In the genomic region with DNA sequence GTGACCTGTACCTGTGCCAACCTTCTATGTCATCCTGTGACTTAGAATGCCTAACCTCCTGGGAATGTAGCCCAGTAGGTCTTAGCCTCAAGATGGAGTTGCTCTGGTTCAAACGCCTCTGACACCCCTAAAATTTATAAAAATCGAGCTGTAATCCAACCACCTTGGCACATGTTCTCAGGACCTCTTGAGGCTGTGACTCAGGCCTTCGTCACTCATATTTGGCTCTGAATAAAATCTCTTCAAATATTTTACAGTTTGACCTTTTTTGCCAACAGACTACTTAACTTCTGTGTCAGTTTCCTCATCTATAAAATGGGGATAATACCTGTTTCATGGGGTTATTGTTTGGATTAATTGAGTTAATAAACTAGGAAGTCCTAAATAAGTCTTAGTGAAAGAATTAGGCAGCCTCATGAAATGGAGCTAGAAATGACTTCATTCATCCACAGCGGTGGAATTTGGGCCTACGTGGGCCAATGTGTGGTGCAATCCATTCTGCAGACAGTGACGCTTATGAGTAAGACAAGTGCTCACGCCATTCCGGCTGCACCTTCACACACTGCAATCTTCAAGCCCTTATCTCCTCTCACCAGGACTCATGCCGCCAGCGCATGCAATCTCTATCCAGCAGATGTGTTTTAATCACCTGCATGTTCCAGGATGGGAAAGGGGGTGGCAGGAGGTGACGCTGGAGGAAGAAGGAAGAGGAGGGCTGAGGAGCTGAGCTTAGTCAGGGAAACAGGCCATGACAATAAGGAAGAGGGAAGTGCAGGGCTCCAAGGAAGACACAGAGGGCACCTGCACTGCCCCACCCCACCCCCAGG, we compare ENCODE assay signal across 1 cellular context.
TF ChIP-seq lines count a peak whose summit lies in the region.

No MANE protein-coding gene starts in this region.

TF ChIP-seq in K562, 482 proteins besides CTCF, POLR2A, EP300 and RAD21 (continued from another document and continues in another):
- TF ChIP-seq WHSC1 (IDR thresholded peaks at IDR 0.05; ENCODE audit: low read length), result no peak
- peak; percentile 81 for TF ChIP-seq NFRKB (IDR thresholded peaks at IDR 0.05; ENCODE audit: low read depth)
- no peak for TF ChIP-seq SMC3 (conservative IDR thresholded peaks at IDR 0.05; ENCODE audit: insufficient read depth, low read depth, low read length)
- peak; percentile 98 for TF ChIP-seq HDAC8 (tag; IDR thresholded peaks at IDR 0.05)
- TF ChIP-seq, protein P1, sequence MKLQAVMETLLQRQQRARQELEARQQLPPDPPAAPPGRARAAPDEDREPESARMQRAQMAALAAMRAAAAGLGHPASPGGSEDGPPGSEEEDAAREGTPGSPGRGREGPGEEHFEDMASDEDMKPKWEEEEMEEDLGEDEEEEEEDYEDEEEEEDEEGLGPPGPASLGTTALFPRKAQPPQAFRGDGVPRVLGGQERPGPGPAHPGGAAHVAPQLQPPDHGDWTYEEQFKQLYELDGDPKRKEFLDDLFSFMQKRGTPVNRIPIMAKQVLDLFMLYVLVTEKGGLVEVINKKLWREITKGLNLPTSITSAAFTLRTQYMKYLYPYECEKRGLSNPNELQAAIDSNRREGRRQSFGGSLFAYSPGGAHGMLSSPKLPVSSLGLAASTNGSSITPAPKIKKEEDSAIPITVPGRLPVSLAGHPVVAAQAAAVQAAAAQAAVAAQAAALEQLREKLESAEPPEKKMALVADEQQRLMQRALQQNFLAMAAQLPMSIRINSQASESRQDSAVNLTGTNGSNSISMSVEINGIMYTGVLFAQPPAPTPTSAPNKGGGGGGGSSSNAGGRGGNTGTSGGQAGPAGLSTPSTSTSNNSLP (IDR thresholded peaks at IDR 0.05; ENCODE audit: borderline replicate concordance, low read depth, low read length), result peak; percentile 64; the same call in 1 of the 2 replicates
- TF ChIP-seq, protein P2, sequence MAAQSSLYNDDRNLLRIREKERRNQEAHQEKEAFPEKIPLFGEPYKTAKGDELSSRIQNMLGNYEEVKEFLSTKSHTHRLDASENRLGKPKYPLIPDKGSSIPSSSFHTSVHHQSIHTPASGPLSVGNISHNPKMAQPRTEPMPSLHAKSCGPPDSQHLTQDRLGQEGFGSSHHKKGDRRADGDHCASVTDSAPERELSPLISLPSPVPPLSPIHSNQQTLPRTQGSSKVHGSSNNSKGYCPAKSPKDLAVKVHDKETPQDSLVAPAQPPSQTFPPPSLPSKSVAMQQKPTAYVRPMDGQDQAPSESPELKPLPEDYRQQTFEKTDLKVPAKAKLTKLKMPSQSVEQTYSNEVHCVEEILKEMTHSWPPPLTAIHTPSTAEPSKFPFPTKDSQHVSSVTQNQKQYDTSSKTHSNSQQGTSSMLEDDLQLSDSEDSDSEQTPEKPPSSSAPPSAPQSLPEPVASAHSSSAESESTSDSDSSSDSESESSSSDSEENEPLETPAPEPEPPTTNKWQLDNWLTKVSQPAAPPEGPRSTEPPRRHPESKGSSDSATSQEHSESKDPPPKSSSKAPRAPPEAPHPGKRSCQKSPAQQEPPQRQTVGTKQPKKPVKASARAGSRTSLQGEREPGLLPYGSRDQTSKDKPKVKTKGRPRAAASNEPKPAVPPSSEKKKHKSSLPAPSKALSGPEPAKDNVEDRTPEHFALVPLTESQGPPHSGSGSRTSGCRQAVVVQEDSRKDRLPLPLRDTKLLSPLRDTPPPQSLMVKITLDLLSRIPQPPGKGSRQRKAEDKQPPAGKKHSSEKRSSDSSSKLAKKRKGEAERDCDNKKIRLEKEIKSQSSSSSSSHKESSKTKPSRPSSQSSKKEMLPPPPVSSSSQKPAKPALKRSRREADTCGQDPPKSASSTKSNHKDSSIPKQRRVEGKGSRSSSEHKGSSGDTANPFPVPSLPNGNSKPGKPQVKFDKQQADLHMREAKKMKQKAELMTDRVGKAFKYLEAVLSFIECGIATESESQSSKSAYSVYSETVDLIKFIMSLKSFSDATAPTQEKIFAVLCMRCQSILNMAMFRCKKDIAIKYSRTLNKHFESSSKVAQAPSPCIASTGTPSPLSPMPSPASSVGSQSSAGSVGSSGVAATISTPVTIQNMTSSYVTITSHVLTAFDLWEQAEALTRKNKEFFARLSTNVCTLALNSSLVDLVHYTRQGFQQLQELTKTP (IDR thresholded peaks at IDR 0.05; ENCODE audit: low read depth in 1 of 2, partially characterized antibody in 2 of 2), result peak in 1 of 2 experiments; percentile 96
- peak; percentile 98 for TF ChIP-seq CTBP1 (IDR thresholded peaks at IDR 0.05; ENCODE audit: borderline replicate concordance)
- peak; percentile 69; the same call in 1 of the 2 replicates for TF ChIP-seq EHMT2 (IDR thresholded peaks at IDR 0.05)
- TF ChIP-seq, protein P3, sequence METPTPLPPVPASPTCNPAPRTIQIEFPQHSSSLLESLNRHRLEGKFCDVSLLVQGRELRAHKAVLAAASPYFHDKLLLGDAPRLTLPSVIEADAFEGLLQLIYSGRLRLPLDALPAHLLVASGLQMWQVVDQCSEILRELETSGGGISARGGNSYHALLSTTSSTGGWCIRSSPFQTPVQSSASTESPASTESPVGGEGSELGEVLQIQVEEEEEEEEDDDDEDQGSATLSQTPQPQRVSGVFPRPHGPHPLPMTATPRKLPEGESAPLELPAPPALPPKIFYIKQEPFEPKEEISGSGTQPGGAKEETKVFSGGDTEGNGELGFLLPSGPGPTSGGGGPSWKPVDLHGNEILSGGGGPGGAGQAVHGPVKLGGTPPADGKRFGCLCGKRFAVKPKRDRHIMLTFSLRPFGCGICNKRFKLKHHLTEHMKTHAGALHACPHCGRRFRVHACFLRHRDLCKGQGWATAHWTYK (CRISPR knock-in tag; IDR thresholded peaks at IDR 0.05), result peak; percentile 92
- TF ChIP-seq ZNF239 (CRISPR knock-in tag; IDR thresholded peaks at IDR 0.05), result peak; percentile 80
- TF ChIP-seq NR2C2 (CRISPR knock-in tag; IDR thresholded peaks at IDR 0.05), result no peak
- TF ChIP-seq NR2C2 (tag; IDR thresholded peaks at IDR 0.05), result peak; percentile 82
- TF ChIP-seq NFIX (CRISPR knock-in tag; IDR thresholded peaks at IDR 0.05; ENCODE audit: low read depth), result peak; percentile 55
- peak; percentile 21 for TF ChIP-seq NCOA4 (IDR thresholded peaks at IDR 0.05; ENCODE audit: partially characterized antibody)
- no peak for TF ChIP-seq HNRNPLL (IDR thresholded peaks at IDR 0.05; ENCODE audit: low read depth, low read length, poor library complexity, severe bottlenecking)
- peak; percentile 99 for TF ChIP-seq ZEB2 (IDR thresholded peaks at IDR 0.05)
- peak; percentile 70; the same call in 1 of the 2 replicates for TF ChIP-seq ZNF134 (CRISPR knock-in tag; conservative IDR thresholded peaks at IDR 0.05)
- peak; percentile 85 to 97 for TF ChIP-seq RCOR1 (IDR thresholded peaks at IDR 0.05; ENCODE audit: borderline replicate concordance in 1 of 2, low read depth in 2 of 2, low read length in 2 of 2)
- peak; percentile 98 for TF ChIP-seq SMAD4 (CRISPR knock-in tag; conservative IDR thresholded peaks at IDR 0.05)
- no peak for TF ChIP-seq SNIP1 (IDR thresholded peaks at IDR 0.05; ENCODE audit: low read depth)
- TF ChIP-seq ZNF778 (CRISPR knock-in tag; IDR thresholded peaks at IDR 0.05), result no peak
- TF ChIP-seq FOXK2 (conservative IDR thresholded peaks at IDR 0.05 in 1 of 2, IDR thresholded peaks at IDR 0.05 in 1 of 2; ENCODE audit: low read depth in 2 of 2), result peak; percentile 92
- TF ChIP-seq RUNX1 (IDR thresholded peaks at IDR 0.05; ENCODE audit: low read depth), result peak; percentile 85; the same call in 1 of the 2 replicates
- TF ChIP-seq ZNF133 (CRISPR knock-in tag; IDR thresholded peaks at IDR 0.05), result peak; percentile 87; the same call in 1 of the 2 replicates
- peak; percentile 86 for TF ChIP-seq BCL6 (CRISPR knock-in tag; IDR thresholded peaks at IDR 0.05)
- peak; percentile 52 to 59; a peak in 3 of 4 replicates for TF ChIP-seq MAZ (CRISPR knock-in tag; conservative IDR thresholded peaks at IDR 0.05 in 1 of 2, IDR thresholded peaks at IDR 0.05 in 1 of 2)
- peak; percentile 31; the same call in 1 of the 2 replicates for TF ChIP-seq ZNF785 (CRISPR knock-in tag; IDR thresholded peaks at IDR 0.05)
- TF ChIP-seq RBM15 (IDR thresholded peaks at IDR 0.05; ENCODE audit: insufficient read depth, low read length), result no peak
- peak; percentile 76 for TF ChIP-seq ZNF707 (CRISPR knock-in tag; conservative IDR thresholded peaks at IDR 0.05)
- peak; percentile 71; the same call in 1 of the 2 replicates for TF ChIP-seq SREBF1 (IDR thresholded peaks at IDR 0.05; ENCODE audit: borderline replicate concordance, low read depth, low read length)
- no peak for TF ChIP-seq FOXP1 (CRISPR knock-in tag; IDR thresholded peaks at IDR 0.05)
- peak; percentile 89; the same call in 1 of the 2 replicates for TF ChIP-seq RHOXF2B (CRISPR knock-in tag; conservative IDR thresholded peaks at IDR 0.05)
- peak; percentile 100 for TF ChIP-seq TEAD4 (IDR thresholded peaks at IDR 0.05; ENCODE audit: low read length)
- TF ChIP-seq TEAD4 (CRISPR knock-in tag; IDR thresholded peaks at IDR 0.05; ENCODE audit: borderline replicate concordance), result no peak
- no peak for TF ChIP-seq FOXA1 (IDR thresholded peaks at IDR 0.05; ENCODE audit: borderline replicate concordance)
- TF ChIP-seq, protein P4, sequence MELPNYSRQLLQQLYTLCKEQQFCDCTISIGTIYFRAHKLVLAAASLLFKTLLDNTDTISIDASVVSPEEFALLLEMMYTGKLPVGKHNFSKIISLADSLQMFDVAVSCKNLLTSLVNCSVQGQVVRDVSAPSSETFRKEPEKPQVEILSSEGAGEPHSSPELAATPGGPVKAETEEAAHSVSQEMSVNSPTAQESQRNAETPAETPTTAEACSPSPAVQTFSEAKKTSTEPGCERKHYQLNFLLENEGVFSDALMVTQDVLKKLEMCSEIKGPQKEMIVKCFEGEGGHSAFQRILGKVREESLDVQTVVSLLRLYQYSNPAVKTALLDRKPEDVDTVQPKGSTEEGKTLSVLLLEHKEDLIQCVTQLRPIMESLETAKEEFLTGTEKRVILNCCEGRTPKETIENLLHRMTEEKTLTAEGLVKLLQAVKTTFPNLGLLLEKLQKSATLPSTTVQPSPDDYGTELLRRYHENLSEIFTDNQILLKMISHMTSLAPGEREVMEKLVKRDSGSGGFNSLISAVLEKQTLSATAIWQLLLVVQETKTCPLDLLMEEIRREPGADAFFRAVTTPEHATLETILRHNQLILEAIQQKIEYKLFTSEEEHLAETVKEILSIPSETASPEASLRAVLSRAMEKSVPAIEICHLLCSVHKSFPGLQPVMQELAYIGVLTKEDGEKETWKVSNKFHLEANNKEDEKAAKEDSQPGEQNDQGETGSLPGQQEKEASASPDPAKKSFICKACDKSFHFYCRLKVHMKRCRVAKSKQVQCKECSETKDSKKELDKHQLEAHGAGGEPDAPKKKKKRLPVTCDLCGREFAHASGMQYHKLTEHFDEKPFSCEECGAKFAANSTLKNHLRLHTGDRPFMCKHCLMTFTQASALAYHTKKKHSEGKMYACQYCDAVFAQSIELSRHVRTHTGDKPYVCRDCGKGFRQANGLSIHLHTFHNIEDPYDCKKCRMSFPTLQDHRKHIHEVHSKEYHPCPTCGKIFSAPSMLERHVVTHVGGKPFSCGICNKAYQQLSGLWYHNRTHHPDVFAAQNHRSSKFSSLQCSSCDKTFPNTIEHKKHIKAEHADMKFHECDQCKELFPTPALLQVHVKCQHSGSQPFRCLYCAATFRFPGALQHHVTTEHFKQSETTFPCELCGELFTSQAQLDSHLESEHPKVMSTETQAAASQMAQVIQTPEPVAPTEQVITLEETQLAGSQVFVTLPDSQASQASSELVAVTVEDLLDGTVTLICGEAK (IDR thresholded peaks at IDR 0.05), result peak; percentile 79
- TF ChIP-seq, protein P4 (CRISPR knock-in tag; IDR thresholded peaks at IDR 0.05), result peak; percentile 64
- TF ChIP-seq TCF3 (CRISPR knock-in tag; IDR thresholded peaks at IDR 0.05), result peak; percentile 100
- TF ChIP-seq ARHGAP35 (IDR thresholded peaks at IDR 0.05; ENCODE audit: partially characterized antibody), result no peak
- TF ChIP-seq, protein P5, sequence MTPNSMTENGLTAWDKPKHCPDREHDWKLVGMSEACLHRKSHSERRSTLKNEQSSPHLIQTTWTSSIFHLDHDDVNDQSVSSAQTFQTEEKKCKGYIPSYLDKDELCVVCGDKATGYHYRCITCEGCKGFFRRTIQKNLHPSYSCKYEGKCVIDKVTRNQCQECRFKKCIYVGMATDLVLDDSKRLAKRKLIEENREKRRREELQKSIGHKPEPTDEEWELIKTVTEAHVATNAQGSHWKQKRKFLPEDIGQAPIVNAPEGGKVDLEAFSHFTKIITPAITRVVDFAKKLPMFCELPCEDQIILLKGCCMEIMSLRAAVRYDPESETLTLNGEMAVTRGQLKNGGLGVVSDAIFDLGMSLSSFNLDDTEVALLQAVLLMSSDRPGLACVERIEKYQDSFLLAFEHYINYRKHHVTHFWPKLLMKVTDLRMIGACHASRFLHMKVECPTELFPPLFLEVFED (CRISPR knock-in tag; conservative IDR thresholded peaks at IDR 0.05), result peak; percentile 88
- TF ChIP-seq, protein P6, sequence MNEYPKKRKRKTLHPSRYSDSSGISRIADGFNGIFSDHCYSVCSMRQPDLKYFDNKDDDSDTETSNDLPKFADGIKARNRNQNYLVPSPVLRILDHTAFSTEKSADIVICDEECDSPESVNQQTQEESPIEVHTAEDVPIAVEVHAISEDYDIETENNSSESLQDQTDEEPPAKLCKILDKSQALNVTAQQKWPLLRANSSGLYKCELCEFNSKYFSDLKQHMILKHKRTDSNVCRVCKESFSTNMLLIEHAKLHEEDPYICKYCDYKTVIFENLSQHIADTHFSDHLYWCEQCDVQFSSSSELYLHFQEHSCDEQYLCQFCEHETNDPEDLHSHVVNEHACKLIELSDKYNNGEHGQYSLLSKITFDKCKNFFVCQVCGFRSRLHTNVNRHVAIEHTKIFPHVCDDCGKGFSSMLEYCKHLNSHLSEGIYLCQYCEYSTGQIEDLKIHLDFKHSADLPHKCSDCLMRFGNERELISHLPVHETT (CRISPR knock-in tag; conservative IDR thresholded peaks at IDR 0.05 in 1 of 2, IDR thresholded peaks at IDR 0.05 in 1 of 2), result peak in 1 of 2 experiments; percentile 86; a peak in 2 of 4 replicates
